Comparison of ENCODE assay signal across 13 cellular contexts in genomic region chr11:33157103-33158027, GRCh38. TPM values are rescaled to one million over a fixed set of nuclear protein-coding genes. Genes with fewer than 3 reads are reported as not detected.
A peak's percentile ranks its signal among the peaks of the same experiment; 100 is the strongest.
DNase-seq lines count a peak whose midpoint lies in the region; ATAC-seq and TF ChIP-seq lines count a peak whose summit lies in the region.
"Had no signal": no experiment of that assay in that cellular context is flagged by ENCODE, and none has a peak within 500 bp of the region (broad histone marks: within the 10 kb centered on the region; RNA-seq: fewer than 3 reads in every experiment).

No MANE protein-coding gene starts in this region.

- no peak for TF ChIP-seq CTCF in HFF-Myc (IDR thresholded peaks at IDR 0.05; ENCODE audit: low read depth, low read length, missing control alignments)

- peak overlapping the region in 2 of 8 donors; percentile 45 to 79 for H3K27ac Mint-ChIP-seq in CD8-positive, alpha-beta memory T cell
- no peak overlapping the region for H3K27ac Mint-ChIP-seq in activated T-helper 17 cell treated with anti-CD3 and anti-CD28 coated beads, Interleukin-2, amount 50 U/mL, for 72 hours
- peak overlapping the region in 1 of 9 donors; percentile 59 for H3K27ac Mint-ChIP-seq in naive thymus-derived CD4-positive, alpha-beta T cell
- H3K27ac Mint-ChIP-seq: IgD-negative memory B cell had no signal

- no peaks in the 10 kb centered on the region for H3K27me3 ChIP-seq in CD8-positive, alpha-beta memory T cell (ENCODE audit: insufficient read depth, low read length, poor library complexity, severe bottlenecking)
- H3K27me3 ChIP-seq in naive thymus-derived CD4-positive, alpha-beta T cell (ENCODE audit: control insufficient read depth in 2 of 2, insufficient read depth in 2 of 2, low read length in 2 of 2): no peaks in the 10 kb centered on the region

- CTCF ChIA-PET in CD8-positive, alpha-beta memory T cell (lab: Charles Lee): no interaction called here
- CTCF ChIA-PET in naive thymus-derived CD4-positive, alpha-beta T cell (lab: Charles Lee): no interaction called here

- no peak for ATAC-seq in activated T-helper 17 cell treated with anti-CD3 and anti-CD28 coated beads, Interleukin-2, amount 50 U/mL, for 72 hours (replicated peaks)
- ATAC-seq in naive thymus-derived CD4-positive, alpha-beta T cell: no peak
- ATAC-seq in GM21786 (IDR thresholded peaks at IDR 0.05; ENCODE audit: unreplicated experiment): no peak

- peaks cover 0 to 2% (median 0%) of the 10 kb centered on the region in 5 donors for H3K9me3 Mint-ChIP-seq in CD8-positive, alpha-beta memory T cell
- H3K9me3 Mint-ChIP-seq in activated T-helper 17 cell treated with anti-CD3 and anti-CD28 coated beads, Interleukin-2, amount 50 U/mL, for 72 hours: no peaks in the 10 kb centered on the region
- H3K9me3 Mint-ChIP-seq in naive thymus-derived CD4-positive, alpha-beta T cell: peaks cover 0 to 1% (median 0%) of the 10 kb centered on the region in 11 donors
- H3K9me3 Mint-ChIP-seq: IgD-negative memory B cell had no signal

- no peaks in the 10 kb centered on the region for H3K27me3 Mint-ChIP-seq in CD8-positive, alpha-beta memory T cell
- no peaks in the 10 kb centered on the region for H3K27me3 Mint-ChIP-seq in activated T-helper 17 cell treated with anti-CD3 and anti-CD28 coated beads, Interleukin-2, amount 50 U/mL, for 72 hours
- no peaks in the 10 kb centered on the region for H3K27me3 Mint-ChIP-seq in naive thymus-derived CD4-positive, alpha-beta T cell
- H3K27me3 Mint-ChIP-seq: IgD-negative memory B cell had no signal

- peaks cover 3% of the 10 kb centered on the region for H3K36me3 ChIP-seq in CD8-positive, alpha-beta memory T cell (ENCODE audit: insufficient read depth, low read length)
- H3K36me3 ChIP-seq in naive thymus-derived CD4-positive, alpha-beta T cell (ENCODE audit: control insufficient read depth in 2 of 3, insufficient read depth in 3 of 3, low read length in 3 of 3): peaks cover 0 to 9% (median 0%) of the 10 kb centered on the region in 3 experiments

- DNase-seq in CD8-positive, alpha-beta memory T cell: no peak
- DNase-seq in HFF-Myc (ENCODE audit: extremely low read depth, low read depth): no peak
- DNase-seq in naive thymus-derived CD4-positive, alpha-beta T cell: no peak
- no peak for DNase-seq in NCI-H345 (lab: John Stamatoyannopoulos, UW)
- DNase-seq in NCI-H2196 treated with DMSO at 0.1 percent for 48 hours (lab: John Stamatoyannopoulos, UW; ENCODE audit: unreplicated experiment): no peak
- no peak for DNase-seq in AML-193 (lab: John Stamatoyannopoulos, UW)
- DNase-seq: HCEC 1CT, mesendoderm, NCI-H2171 treated with DMSO at 0.1 percent for 48 hours had no signal

- H3K4me3 Mint-ChIP-seq in CD8-positive, alpha-beta memory T cell: peak overlapping the region in 5 of 7 donors; percentile 37 to 95 (median 50)
- H3K4me3 Mint-ChIP-seq in activated T-helper 17 cell treated with anti-CD3 and anti-CD28 coated beads, Interleukin-2, amount 50 U/mL, for 72 hours: peak overlapping the region; percentile 100
- peak overlapping the region in 9 of 10 donors; percentile 38 to 100 (median 80) for H3K4me3 Mint-ChIP-seq in naive thymus-derived CD4-positive, alpha-beta T cell

- H3K4me1 ChIP-seq in CD8-positive, alpha-beta memory T cell (ENCODE audit: insufficient read depth, low read length): peaks cover 44% of the 10 kb centered on the region
- peaks cover 11 to 23% of the 10 kb centered on the region in 2 donors for H3K4me1 ChIP-seq in naive thymus-derived CD4-positive, alpha-beta T cell (ENCODE audit: control insufficient read depth in 2 of 2, insufficient read depth in 2 of 2, low read length in 2 of 2)

- peaks cover 63 to 82% (median 81%) of the 10 kb centered on the region in 3 donors for H3K4me1 Mint-ChIP-seq in CD8-positive, alpha-beta memory T cell
- peaks cover 36% of the 10 kb centered on the region for H3K4me1 Mint-ChIP-seq in activated T-helper 17 cell treated with anti-CD3 and anti-CD28 coated beads, Interleukin-2, amount 50 U/mL, for 72 hours
- peaks cover 49 to 85% (median 75%) of the 10 kb centered on the region in 7 donors for H3K4me1 Mint-ChIP-seq in naive thymus-derived CD4-positive, alpha-beta T cell

- POLR2A ChIA-PET in CD8-positive, alpha-beta memory T cell (lab: Charles Lee): no interaction called here
- POLR2A ChIA-PET in naive thymus-derived CD4-positive, alpha-beta T cell (lab: Charles Lee): interaction anchor here (0.7 to 0.8 kb wide), 2 partner anchors 28 to 1289 kb away, joined by 3 read pairs; no protein-coding TSS in a partner anchor

- peaks cover 3 to 34% (median 3%) of the 10 kb centered on the region in 3 donors for H3K36me3 Mint-ChIP-seq in CD8-positive, alpha-beta memory T cell
- peaks cover 80% of the 10 kb centered on the region for H3K36me3 Mint-ChIP-seq in activated T-helper 17 cell treated with anti-CD3 and anti-CD28 coated beads, Interleukin-2, amount 50 U/mL, for 72 hours (ENCODE audit: low read depth)
- peaks cover 4 to 24% (median 21%) of the 10 kb centered on the region in 5 donors for H3K36me3 Mint-ChIP-seq in naive thymus-derived CD4-positive, alpha-beta T cell

- no peak overlapping the region for H3K4me3 ChIP-seq in CD8-positive, alpha-beta memory T cell (ENCODE audit: low read length)
- H3K4me3 ChIP-seq in HFF-Myc (replicated peaks; ENCODE audit: low read depth, low read length): peak overlapping the region; percentile 82; the same call in 1 of the 2 replicates
- no peak overlapping the region for H3K4me3 ChIP-seq in naive thymus-derived CD4-positive, alpha-beta T cell (ENCODE audit: low read length)

- intact Hi-C loops in naive thymus-derived CD4-positive, alpha-beta T cell (cut with micrococcal nuclease): no loop called here

- H3K27ac ChIP-seq in CD8-positive, alpha-beta memory T cell (ENCODE audit: low read depth, low read length): no peak overlapping the region
- no peak overlapping the region for H3K27ac ChIP-seq in naive thymus-derived CD4-positive, alpha-beta T cell (ENCODE audit: low read depth, low read length)
- H3K27ac ChIP-seq: epithelial cell of prostate had no signal

- no peaks in the 10 kb centered on the region for H3K9me3 ChIP-seq in CD8-positive, alpha-beta memory T cell (ENCODE audit: low read length)
- H3K9me3 ChIP-seq in naive thymus-derived CD4-positive, alpha-beta T cell (ENCODE audit: control insufficient read depth in 2 of 3, low read length in 3 of 3): no peaks in the 10 kb centered on the region

RNA-seq across cellular contexts. Expression of gene CSTF3, which starts 3.9 kb away (rescaled TPM):
- total RNA-seq in CD8-positive, alpha-beta memory T cell: 10 to 100 TPM; 35.3 to 37.7 TPM
- 16.5 TPM for polyA plus RNA-seq in CD8-positive, alpha-beta memory T cell
- total RNA-seq in activated T-helper 17 cell treated with anti-CD3 and anti-CD28 coated beads, Interleukin-2, amount 50 U/mL, for 72 hours: 10 to 100 TPM; 20.6 to 28.4 TPM
- total RNA-seq in naive thymus-derived CD4-positive, alpha-beta T cell: 10 to 100 TPM; 14.6 to 38.6 (median 28.7) TPM
- polyA plus RNA-seq in naive thymus-derived CD4-positive, alpha-beta T cell: 10 to 100 TPM; 17.8 to 23.7 TPM

Comparison
In these comparisons a context has a peak if more than half of its experiments do, and no peak if none do; other contexts are left out.
1. H3K4me3 Mint-ChIP-seq: peak in every context shown above with its lines; median percentile 100 in activated T-helper 17 cell treated with anti-CD3 and anti-CD28 coated beads, Interleukin-2, amount 50 U/mL, for 72 hours; 80 in naive thymus-derived CD4-positive, alpha-beta T cell; 50 in CD8-positive, alpha-beta memory T cell.